In the genomic region with DNA sequence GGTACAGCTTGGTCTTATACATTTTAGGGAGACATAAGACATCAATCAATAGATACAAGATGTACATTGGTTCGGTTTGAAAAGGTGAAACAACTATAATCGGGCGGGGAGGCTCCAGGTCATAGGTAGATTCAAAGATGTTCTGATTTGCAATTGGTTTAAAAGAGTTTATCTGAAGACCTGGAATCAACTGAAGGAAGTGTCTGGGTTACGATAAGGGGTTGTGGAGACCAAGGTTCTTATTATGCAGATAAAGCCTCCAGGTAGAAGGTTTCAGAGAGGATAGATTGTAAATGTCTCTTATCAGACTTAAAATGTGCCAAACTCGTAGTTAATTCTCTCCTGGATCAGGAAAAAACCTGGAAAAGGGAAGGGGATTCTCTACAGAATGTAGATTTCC, we compare ENCODE assay signal across 2 cellular contexts.
TF ChIP-seq lines count a peak whose summit lies in the region.

No MANE protein-coding gene starts in this region.

TF ChIP-seq in GM23338, 12 proteins besides CTCF, POLR2A, EP300 and RAD21:
- TF ChIP-seq CREB1 (CRISPR knock-in tag; IDR thresholded peaks at IDR 0.05; ENCODE audit: low read depth) (no peak), STAT1 (IDR thresholded peaks at IDR 0.05; ENCODE audit: unreplicated experiment) (no peak), EZH2phosphoT487 (IDR thresholded peaks at IDR 0.05; ENCODE audit: unreplicated experiment) (no peak), JUNB (IDR thresholded peaks at IDR 0.05; ENCODE audit: unreplicated experiment) (no peak), POLR2AphosphoS5 (IDR thresholded peaks at IDR 0.05; ENCODE audit: low read depth) (no peak), NANOG (IDR thresholded peaks at IDR 0.05; ENCODE audit: borderline replicate concordance) (no peak), EZH2 (IDR thresholded peaks at IDR 0.05; ENCODE audit: low read depth, unreplicated experiment) (no peak), ZNF331 (CRISPR knock-in tag; IDR thresholded peaks at IDR 0.05; ENCODE audit: low read depth) (no peak)
- TF ChIP-seq, protein P1, sequence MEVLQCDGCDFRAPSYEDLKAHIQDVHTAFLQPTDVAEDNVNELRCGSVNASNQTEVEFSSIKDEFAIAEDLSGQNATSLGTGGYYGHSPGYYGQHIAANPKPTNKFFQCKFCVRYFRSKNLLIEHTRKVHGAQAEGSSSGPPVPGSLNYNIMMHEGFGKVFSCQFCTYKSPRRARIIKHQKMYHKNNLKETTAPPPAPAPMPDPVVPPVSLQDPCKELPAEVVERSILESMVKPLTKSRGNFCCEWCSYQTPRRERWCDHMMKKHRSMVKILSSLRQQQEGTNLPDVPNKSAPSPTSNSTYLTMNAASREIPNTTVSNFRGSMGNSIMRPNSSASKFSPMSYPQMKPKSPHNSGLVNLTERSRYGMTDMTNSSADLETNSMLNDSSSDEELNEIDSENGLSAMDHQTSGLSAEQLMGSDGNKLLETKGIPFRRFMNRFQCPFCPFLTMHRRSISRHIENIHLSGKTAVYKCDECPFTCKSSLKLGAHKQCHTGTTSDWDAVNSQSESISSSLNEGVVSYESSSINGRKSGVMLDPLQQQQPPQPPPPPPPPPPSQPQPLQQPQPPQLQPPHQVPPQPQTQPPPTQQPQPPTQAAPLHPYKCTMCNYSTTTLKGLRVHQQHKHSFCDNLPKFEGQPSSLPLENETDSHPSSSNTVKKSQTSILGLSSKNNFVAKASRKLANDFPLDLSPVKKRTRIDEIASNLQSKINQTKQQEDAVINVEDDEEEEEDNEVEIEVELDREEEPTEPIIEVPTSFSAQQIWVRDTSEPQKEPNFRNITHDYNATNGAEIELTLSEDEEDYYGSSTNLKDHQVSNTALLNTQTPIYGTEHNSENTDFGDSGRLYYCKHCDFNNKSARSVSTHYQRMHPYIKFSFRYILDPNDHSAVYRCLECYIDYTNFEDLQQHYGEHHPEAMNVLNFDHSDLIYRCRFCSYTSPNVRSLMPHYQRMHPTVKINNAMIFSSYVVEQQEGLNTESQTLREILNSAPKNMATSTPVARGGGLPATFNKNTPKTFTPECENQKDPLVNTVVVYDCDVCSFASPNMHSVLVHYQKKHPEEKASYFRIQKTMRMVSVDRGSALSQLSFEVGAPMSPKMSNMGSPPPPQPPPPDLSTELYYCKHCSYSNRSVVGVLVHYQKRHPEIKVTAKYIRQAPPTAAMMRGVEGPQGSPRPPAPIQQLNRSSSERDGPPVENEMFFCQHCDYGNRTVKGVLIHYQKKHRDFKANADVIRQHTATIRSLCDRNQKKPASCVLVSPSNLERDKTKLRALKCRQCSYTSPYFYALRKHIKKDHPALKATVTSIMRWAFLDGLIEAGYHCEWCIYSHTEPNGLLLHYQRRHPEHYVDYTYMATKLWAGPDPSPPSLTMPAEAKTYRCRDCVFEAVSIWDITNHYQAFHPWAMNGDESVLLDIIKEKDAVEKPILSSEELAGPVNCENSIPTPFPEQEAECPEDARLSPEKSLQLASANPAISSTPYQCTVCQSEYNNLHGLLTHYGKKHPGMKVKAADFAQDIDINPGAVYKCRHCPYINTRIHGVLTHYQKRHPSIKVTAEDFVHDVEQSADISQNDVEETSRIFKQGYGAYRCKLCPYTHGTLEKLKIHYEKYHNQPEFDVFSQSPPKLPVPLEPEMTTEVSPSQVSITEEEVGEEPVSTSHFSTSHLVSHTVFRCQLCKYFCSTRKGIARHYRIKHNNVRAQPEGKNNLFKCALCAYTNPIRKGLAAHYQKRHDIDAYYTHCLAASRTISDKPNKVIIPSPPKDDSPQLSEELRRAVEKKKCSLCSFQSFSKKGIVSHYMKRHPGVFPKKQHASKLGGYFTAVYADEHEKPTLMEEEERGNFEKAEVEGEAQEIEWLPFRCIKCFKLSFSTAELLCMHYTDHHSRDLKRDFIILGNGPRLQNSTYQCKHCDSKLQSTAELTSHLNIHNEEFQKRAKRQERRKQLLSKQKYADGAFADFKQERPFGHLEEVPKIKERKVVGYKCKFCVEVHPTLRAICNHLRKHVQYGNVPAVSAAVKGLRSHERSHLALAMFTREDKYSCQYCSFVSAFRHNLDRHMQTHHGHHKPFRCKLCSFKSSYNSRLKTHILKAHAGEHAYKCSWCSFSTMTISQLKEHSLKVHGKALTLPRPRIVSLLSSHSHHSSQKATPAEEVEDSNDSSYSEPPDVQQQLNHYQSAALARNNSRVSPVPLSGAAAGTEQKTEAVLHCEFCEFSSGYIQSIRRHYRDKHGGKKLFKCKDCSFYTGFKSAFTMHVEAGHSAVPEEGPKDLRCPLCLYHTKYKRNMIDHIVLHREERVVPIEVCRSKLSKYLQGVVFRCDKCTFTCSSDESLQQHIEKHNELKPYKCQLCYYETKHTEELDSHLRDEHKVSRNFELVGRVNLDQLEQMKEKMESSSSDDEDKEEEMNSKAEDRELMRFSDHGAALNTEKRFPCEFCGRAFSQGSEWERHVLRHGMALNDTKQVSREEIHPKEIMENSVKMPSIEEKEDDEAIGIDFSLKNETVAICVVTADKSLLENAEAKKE (CRISPR knock-in tag; IDR thresholded peaks at IDR 0.05) = no peak
- TF ChIP-seq, protein P2, sequence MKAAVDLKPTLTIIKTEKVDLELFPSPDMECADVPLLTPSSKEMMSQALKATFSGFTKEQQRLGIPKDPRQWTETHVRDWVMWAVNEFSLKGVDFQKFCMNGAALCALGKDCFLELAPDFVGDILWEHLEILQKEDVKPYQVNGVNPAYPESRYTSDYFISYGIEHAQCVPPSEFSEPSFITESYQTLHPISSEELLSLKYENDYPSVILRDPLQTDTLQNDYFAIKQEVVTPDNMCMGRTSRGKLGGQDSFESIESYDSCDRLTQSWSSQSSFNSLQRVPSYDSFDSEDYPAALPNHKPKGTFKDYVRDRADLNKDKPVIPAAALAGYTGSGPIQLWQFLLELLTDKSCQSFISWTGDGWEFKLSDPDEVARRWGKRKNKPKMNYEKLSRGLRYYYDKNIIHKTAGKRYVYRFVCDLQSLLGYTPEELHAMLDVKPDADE (IDR thresholded peaks at IDR 0.05) = no peak

TF ChIP-seq in HepG2, 621 proteins besides CTCF, POLR2A, EP300 and RAD21:
- TF ChIP-seq, protein P3, sequence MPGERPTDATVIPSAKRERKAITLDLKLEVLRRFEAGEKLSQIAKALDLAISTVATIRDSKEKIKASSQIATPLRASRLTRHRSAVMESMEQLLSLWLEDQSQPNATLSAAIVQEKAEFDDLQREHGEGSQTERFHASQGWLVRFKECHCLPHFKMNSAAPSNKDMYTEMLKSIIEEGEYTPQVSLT (CRISPR knock-in tag; IDR thresholded peaks at IDR 0.05; ENCODE audit: borderline replicate concordance, low read depth) = no peak
- TF ChIP-seq ZNF343 (CRISPR knock-in tag; IDR thresholded peaks at IDR 0.05) = no peak
- TF ChIP-seq, protein P4, sequence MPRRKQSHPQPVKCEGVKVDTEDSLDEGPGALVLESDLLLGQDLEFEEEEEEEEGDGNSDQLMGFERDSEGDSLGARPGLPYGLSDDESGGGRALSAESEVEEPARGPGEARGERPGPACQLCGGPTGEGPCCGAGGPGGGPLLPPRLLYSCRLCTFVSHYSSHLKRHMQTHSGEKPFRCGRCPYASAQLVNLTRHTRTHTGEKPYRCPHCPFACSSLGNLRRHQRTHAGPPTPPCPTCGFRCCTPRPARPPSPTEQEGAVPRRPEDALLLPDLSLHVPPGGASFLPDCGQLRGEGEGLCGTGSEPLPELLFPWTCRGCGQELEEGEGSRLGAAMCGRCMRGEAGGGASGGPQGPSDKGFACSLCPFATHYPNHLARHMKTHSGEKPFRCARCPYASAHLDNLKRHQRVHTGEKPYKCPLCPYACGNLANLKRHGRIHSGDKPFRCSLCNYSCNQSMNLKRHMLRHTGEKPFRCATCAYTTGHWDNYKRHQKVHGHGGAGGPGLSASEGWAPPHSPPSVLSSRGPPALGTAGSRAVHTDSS (CRISPR knock-in tag; conservative IDR thresholded peaks at IDR 0.05) = no peak
- no peak for TF ChIP-seq HDAC6 (IDR thresholded peaks at IDR 0.05; ENCODE audit: low read depth, low read length)
- TF ChIP-seq ZNF138 (CRISPR knock-in tag; IDR thresholded peaks at IDR 0.05; ENCODE audit: low read depth) = no peak
- TF ChIP-seq HNRNPLL (IDR thresholded peaks at IDR 0.05; ENCODE audit: low read depth, low read length, poor library complexity, severe bottlenecking) = no peak
- no peak for TF ChIP-seq ZNF225 (CRISPR knock-in tag; IDR thresholded peaks at IDR 0.05)
- TF ChIP-seq ZSCAN22 (CRISPR knock-in tag; IDR thresholded peaks at IDR 0.05) = no peak
- no peak for TF ChIP-seq ELF3 (CRISPR knock-in tag; IDR thresholded peaks at IDR 0.05)
- TF ChIP-seq TAF1 (CRISPR knock-in tag; IDR thresholded peaks at IDR 0.05) = no peak
- TF ChIP-seq ZNF557 (CRISPR knock-in tag; IDR thresholded peaks at IDR 0.05) = no peak
- TF ChIP-seq KMT2B (CRISPR knock-in tag; IDR thresholded peaks at IDR 0.05) = no peak
- no peak for TF ChIP-seq FOXM1 (CRISPR knock-in tag; IDR thresholded peaks at IDR 0.05)
- TF ChIP-seq, protein P5, sequence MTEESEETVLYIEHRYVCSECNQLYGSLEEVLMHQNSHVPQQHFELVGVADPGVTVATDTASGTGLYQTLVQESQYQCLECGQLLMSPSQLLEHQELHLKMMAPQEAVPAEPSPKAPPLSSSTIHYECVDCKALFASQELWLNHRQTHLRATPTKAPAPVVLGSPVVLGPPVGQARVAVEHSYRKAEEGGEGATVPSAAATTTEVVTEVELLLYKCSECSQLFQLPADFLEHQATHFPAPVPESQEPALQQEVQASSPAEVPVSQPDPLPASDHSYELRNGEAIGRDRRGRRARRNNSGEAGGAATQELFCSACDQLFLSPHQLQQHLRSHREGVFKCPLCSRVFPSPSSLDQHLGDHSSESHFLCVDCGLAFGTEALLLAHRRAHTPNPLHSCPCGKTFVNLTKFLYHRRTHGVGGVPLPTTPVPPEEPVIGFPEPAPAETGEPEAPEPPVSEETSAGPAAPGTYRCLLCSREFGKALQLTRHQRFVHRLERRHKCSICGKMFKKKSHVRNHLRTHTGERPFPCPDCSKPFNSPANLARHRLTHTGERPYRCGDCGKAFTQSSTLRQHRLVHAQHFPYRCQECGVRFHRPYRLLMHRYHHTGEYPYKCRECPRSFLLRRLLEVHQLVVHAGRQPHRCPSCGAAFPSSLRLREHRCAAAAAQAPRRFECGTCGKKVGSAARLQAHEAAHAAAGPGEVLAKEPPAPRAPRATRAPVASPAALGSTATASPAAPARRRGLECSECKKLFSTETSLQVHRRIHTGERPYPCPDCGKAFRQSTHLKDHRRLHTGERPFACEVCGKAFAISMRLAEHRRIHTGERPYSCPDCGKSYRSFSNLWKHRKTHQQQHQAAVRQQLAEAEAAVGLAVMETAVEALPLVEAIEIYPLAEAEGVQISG (CRISPR knock-in tag; IDR thresholded peaks at IDR 0.05) = no peak
- TF ChIP-seq SRSF4 (IDR thresholded peaks at IDR 0.05; ENCODE audit: low read depth, low read length, poor library complexity, severe bottlenecking) = no peak
- TF ChIP-seq SOX13 (IDR thresholded peaks at IDR 0.05) = no peak
- TF ChIP-seq SOX13 (CRISPR knock-in tag; conservative IDR thresholded peaks at IDR 0.05 in 1 of 2, IDR thresholded peaks at IDR 0.05 in 1 of 2) = no peak
- TF ChIP-seq LCORL (IDR thresholded peaks at IDR 0.05) = no peak
- no peak for TF ChIP-seq LCORL (CRISPR knock-in tag; IDR thresholded peaks at IDR 0.05)
